Comparison of ENCODE assay signal across 21 cellular contexts in the genomic region with DNA sequence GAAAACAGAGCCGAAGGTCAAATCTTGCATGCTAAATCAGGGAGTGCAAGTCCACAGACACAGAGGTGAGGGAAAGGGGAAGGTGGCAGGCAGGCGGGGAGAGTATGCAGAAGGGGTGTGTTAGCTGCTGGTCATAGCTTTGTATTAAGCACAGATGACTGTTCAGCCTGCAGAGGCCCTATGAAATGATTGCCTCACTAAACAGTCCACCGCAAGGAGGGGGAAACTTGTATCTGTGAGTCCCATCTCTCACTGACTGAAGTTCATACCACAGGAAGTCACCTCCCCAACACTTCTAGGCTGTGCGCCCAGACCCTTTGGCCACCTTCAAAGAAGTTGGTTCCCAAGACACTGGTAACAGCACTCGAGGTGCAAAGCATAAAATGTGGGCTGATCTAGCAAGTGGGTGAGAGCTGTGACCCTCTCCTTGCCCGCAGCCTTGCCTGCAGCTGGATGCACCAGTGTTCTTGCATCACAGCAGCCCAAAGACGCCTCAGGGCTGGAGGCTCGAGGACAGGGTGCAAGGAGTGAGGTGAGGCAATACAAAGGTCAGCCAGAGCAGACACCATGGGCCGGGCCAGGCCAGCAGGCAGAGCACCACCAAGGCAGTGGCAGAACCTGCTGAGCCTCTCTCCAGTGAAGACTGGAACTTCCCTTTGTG.
A peak's percentile ranks its signal among the peaks of the same experiment; 100 is the strongest.
DNase-seq lines count a peak whose midpoint lies in the region; ATAC-seq, FAIRE-seq and TF ChIP-seq lines count a peak whose summit lies in the region.
"Had no signal": no experiment of that assay in that cellular context is flagged by ENCODE, and none has a peak within 500 bp of the region (broad histone marks: within the 10 kb centered on the region; RNA-seq: fewer than 3 reads in every experiment).

No MANE protein-coding gene starts in this region.

- TF ChIP-seq POLR2A in NB4 (IDR thresholded peaks at IDR 0.05; ENCODE audit: extremely low read depth, insufficient read length) (no peak), gastroesophageal sphincter (IDR thresholded peaks at IDR 0.05) (no peak)

- H3K27ac ChIP-seq in gastroesophageal sphincter = no peak overlapping the region
- H3K27ac ChIP-seq: BLaER1 treated with 17β-estradiol and CSF1 and Interleukin-3, amounts not matched to agents 10 nM and 100 nM; GM23248; pancreas had no signal

- H3K9me3 Mint-ChIP-seq in chondrocyte (ENCODE audit: low read depth) = no peaks in the 10 kb centered on the region
- H3K9me3 Mint-ChIP-seq: activated naive CD4-positive, alpha-beta T cell treated with anti-CD3 and anti-CD28 coated beads, Interleukin-2, amount 10 ng/mL, durations not matched to agents 7 days and 5 days had no signal

- H3K36me3 Mint-ChIP-seq in chondrocyte (ENCODE audit: low read depth) = no peaks in the 10 kb centered on the region
- H3K36me3 Mint-ChIP-seq: activated naive CD4-positive, alpha-beta T cell treated with anti-CD3 and anti-CD28 coated beads, Interleukin-2, amount 10 ng/mL, durations not matched to agents 7 days and 5 days had no signal

- WGBS in gastroesophageal sphincter (ENCODE audit: low coverage in 1 of 2), 2 donors = 58 to 73% methylated on average over 2 to 4 of the region's 9 CpGs

- ATAC-seq in gastroesophageal sphincter = peak; percentile 25
- ATAC-seq in sciatic nerve = peak; percentile 45

- no peak overlapping the region for H3K4me3 Mint-ChIP-seq in chondrocyte (ENCODE audit: unreplicated experiment)
- H3K4me3 Mint-ChIP-seq: activated naive CD4-positive, alpha-beta T cell treated with anti-CD3 and anti-CD28 coated beads, Interleukin-2, amount 10 ng/mL, durations not matched to agents 7 days and 5 days had no signal

- intact Hi-C loops in sciatic nerve (cut with DNase I) = no loop called here

- no peaks in the 10 kb centered on the region for H3K4me1 Mint-ChIP-seq in chondrocyte (ENCODE audit: low read depth)
- H3K4me1 Mint-ChIP-seq: activated naive CD4-positive, alpha-beta T cell treated with anti-CD3 and anti-CD28 coated beads, Interleukin-2, amount 10 ng/mL, durations not matched to agents 7 days and 5 days had no signal

- H3K4me1 ChIP-seq in gastroesophageal sphincter = no peaks in the 10 kb centered on the region
- H3K4me1 ChIP-seq: pancreas had no signal

- no peak overlapping the region for H3K4me3 ChIP-seq in GM12865 (ENCODE audit: low read depth, low read length)
- no peak overlapping the region for H3K4me3 ChIP-seq in NB4 (ENCODE audit: low read depth, low read length)
- no peak overlapping the region for H3K4me3 ChIP-seq in gastroesophageal sphincter
- H3K4me3 ChIP-seq: BLaER1 treated with 17β-estradiol and CSF1 and Interleukin-3, amounts not matched to agents 10 nM and 100 nM; GM23248; pancreas had no signal

- H3K27ac Mint-ChIP-seq in chondrocyte (ENCODE audit: unreplicated experiment) = no peak overlapping the region
- H3K27ac Mint-ChIP-seq: activated naive CD4-positive, alpha-beta T cell treated with anti-CD3 and anti-CD28 coated beads, Interleukin-2, amount 10 ng/mL, durations not matched to agents 7 days and 5 days had no signal

- no peaks in the 10 kb centered on the region for H3K9me3 ChIP-seq in gastroesophageal sphincter
- H3K9me3 ChIP-seq: BLaER1 treated with 17β-estradiol and CSF1 and Interleukin-3, amounts not matched to agents 10 nM and 100 nM; pancreas had no signal

- FAIRE-seq in urothelium cell line (lab: Jason Lieb, UNC) = no peak
- no peak for FAIRE-seq in GM19239 (lab: Jason Lieb, UNC)
- FAIRE-seq: pancreas had no signal

- TF ChIP-seq CTCF in GM12865 (IDR thresholded peaks at IDR 0.05; ENCODE audit: insufficient read depth, low read depth, low read length, missing control alignments) (no peak), NB4 (IDR thresholded peaks at IDR 0.05; ENCODE audit: low read depth, low read length) (no peak), gastroesophageal sphincter (IDR thresholded peaks at IDR 0.05) (no peak), chondrocyte (IDR thresholded peaks at IDR 0.05) (no peak)

- no peak for TF ChIP-seq EP300 in gastroesophageal sphincter (IDR thresholded peaks at IDR 0.05)

- H3K27me3 Mint-ChIP-seq in chondrocyte (ENCODE audit: low read depth) = peaks cover 19% of the 10 kb centered on the region

- H3K36me3 ChIP-seq in gastroesophageal sphincter = no peaks in the 10 kb centered on the region
- H3K36me3 ChIP-seq: BLaER1 treated with 17β-estradiol and CSF1 and Interleukin-3, amounts not matched to agents 10 nM and 100 nM; pancreas had no signal

- DNase-seq in GM12865 (ENCODE audit: low read depth) (peak; percentile 13), NB4 (ENCODE audit: low read depth) (peak; percentile 97), sciatic nerve (ENCODE audit: low spot score) (no peak), urothelium cell line (ENCODE audit: low spot score) (no peak), chondrocyte (ENCODE audit: low spot score) (no peak), dermis blood vessel endothelial cell (no peak), GM19239 (ENCODE audit: insufficient read length, low spot score) (no peak)
- DNase-seq: activated naive CD4-positive, alpha-beta T cell treated with anti-CD3 and anti-CD28 coated beads, Interleukin-2, amount 10 ng/mL, durations not matched to agents 7 days and 5 days; cerebellar nuclear complex; EL; erythroblast; GM23248; KBM-7; mesenchymal stem cell; NCI-H187; NCI-H526 treated with DMSO at 0.1 percent for 48 hours; pancreas; SHP77 treated with DMSO at 0.1 percent for 48 hours; stimulated activated CD4-positive, alpha-beta T cell treated with anti-CD3 and anti-CD28 coated beads, Interleukin-15, amount 100 ng/mL, for 24 hours had no signal

- peaks cover 33% of the 10 kb centered on the region for H3K27me3 ChIP-seq in gastroesophageal sphincter
- H3K27me3 ChIP-seq: BLaER1 treated with 17β-estradiol and CSF1 and Interleukin-3, amounts not matched to agents 10 nM and 100 nM; pancreas had no signal

Comparison
In these comparisons a context has a peak if more than half of its experiments do, and no peak if none do; other contexts are left out.
1. DNase-seq: peak in GM12865 (single experiment) and NB4 (single experiment); none in sciatic nerve (single experiment), urothelium cell line (single experiment), chondrocyte (single experiment), dermis blood vessel endothelial cell (single experiment) and GM19239 (single experiment).